Comparison of ENCODE assay signal across 13 cellular contexts in genomic region chr1:155168456-155169210, GRCh38. TPM values are rescaled to one million over a fixed set of nuclear protein-coding genes. Genes with fewer than 3 reads are reported as not detected.
DNase-seq lines count a peak whose midpoint lies in the region; ATAC-seq and TF ChIP-seq lines count a peak whose summit lies in the region.
"Had no signal": no experiment of that assay in that cellular context is flagged by ENCODE, and none has a peak within 500 bp of the region (broad histone marks: within the 10 kb centered on the region; RNA-seq: fewer than 3 reads in every experiment).

No MANE protein-coding gene starts in this region.

- H3K36me3 Mint-ChIP-seq in mesothelial cell of epicardium, result peaks cover 8% of the 10 kb centered on the region

- H3K9me3 Mint-ChIP-seq in mesothelial cell of epicardium, result no peaks in the 10 kb centered on the region
- H3K9me3 Mint-ChIP-seq: CD4-positive, CD25-positive, alpha-beta regulatory T cell; HFFc6 had no signal

- no peak overlapping the region for H3K4me3 ChIP-seq in spleen
- H3K4me3 ChIP-seq: GM23248, MG63 had no signal

- peaks cover 0 to 2% (median 1%) of the 10 kb centered on the region in 7 donors for H3K27me3 ChIP-seq in spleen (replicated peaks in 1 of 7)
- H3K27me3 ChIP-seq: MG63 had no signal

- peaks cover 2% of the 10 kb centered on the region for H3K27me3 Mint-ChIP-seq in mesothelial cell of epicardium (ENCODE audit: low read depth)

- H3K36me3 ChIP-seq in spleen, result peaks cover 0 to 31% (median 17%) of the 10 kb centered on the region in 6 donors

- peaks cover 22% of the 10 kb centered on the region for H3K4me1 Mint-ChIP-seq in mesothelial cell of epicardium

- H3K27ac Mint-ChIP-seq in mesothelial cell of epicardium, result no peak overlapping the region

- peaks cover 21 to 52% (median 41%) of the 10 kb centered on the region in 6 donors for H3K4me1 ChIP-seq in spleen

- intact Hi-C loops in spleen (cut with DNase I; ENCODE audit: low total_unique reads), result loop anchor here (2.0 kb wide), 1 partner anchor 78 kb away; no protein-coding TSS in a partner anchor

- H3K9me3 ChIP-seq in spleen, result peaks cover 0 to 8% (median 0%) of the 10 kb centered on the region in 8 donors
- H3K9me3 ChIP-seq: MG63 had no signal

- 80 to 93% (median 84%) methylated on average over 10 of the region's 10 CpGs for WGBS in spleen, 5 donors

- TF ChIP-seq CTCF in spleen (IDR thresholded peaks at IDR 0.05 in 8 of 11, conservative IDR thresholded peaks at IDR 0.05 in 3 of 11) (no peak), mesothelial cell of epicardium (IDR thresholded peaks at IDR 0.05; ENCODE audit: unreplicated experiment) (no peak)

- DNase-seq in activated CD8-positive, alpha-beta memory T cell treated with anti-CD3 and anti-CD28 coated beads for 24 hours, result peak; percentile 49
- DNase-seq in activated CD8-positive, alpha-beta memory T cell treated with anti-CD3 and anti-CD28 coated beads, Interleukin-2, amount 50 U/mL, for 4 hours, result no peak
- DNase-seq in NCI-H69 (lab: John Stamatoyannopoulos, UW) (peak; percentile 62), ecto neural progenitor cell (ENCODE audit: low spot score) (peak; percentile 37), spleen (peak; percentile 30), LoVo (ENCODE audit: low spot score) (no peak), mesothelial cell of epicardium (ENCODE audit: low spot score in 2 of 2, unreplicated experiment in 2 of 2) (no peak)

- ATAC-seq in GM19397 (IDR thresholded peaks at IDR 0.05; ENCODE audit: unreplicated experiment), result no peak

- H3K4me3 Mint-ChIP-seq in mesothelial cell of epicardium, result no peak overlapping the region

- H3K27ac ChIP-seq in spleen, result no peak overlapping the region
- H3K27ac ChIP-seq: GM23248, PC-9 had no signal

- no peak for TF ChIP-seq POLR2A in spleen (IDR thresholded peaks at IDR 0.05)

RNA-seq across cellular contexts. Expression of gene KRTCAP2, which starts 4.5 kb away (rescaled TPM):
- total RNA-seq in spleen (100 to 1,000 TPM; 113 to 154 (median 136) TPM), mesothelial cell of epicardium (120 to 143 TPM (median 123 TPM) in 3 replicates)
- polyA plus RNA-seq in spleen, result 100 to 1,000 TPM; 193 to 203 (median 200) TPM

RNA-seq across cellular contexts. Expression of gene TRIM46, which starts 5.0 kb away (rescaled TPM):
- total RNA-seq in spleen (1 to 10 TPM in 6 of 7 donors, under 1 TPM in 1; 0.83 to 3.6 (median 1.6) TPM), mesothelial cell of epicardium (5.7 to 6.6 TPM (median 6.3 TPM) in 3 replicates)
- polyA plus RNA-seq in spleen, result under 1 TPM; 0.35 to 0.77 (median 0.46) TPM

RNA-seq across cellular contexts. Expression of gene DPM3, which starts 28.3 kb away (rescaled TPM):
- total RNA-seq in spleen, result 10 to 100 TPM; 25.0 to 62.4 (median 49.9) TPM
- 100 to 1,000 TPM; 205 to 262 (median 229) TPM for polyA plus RNA-seq in spleen
- 49.7 to 60.9 TPM (median 54.1 TPM) in 3 replicates for total RNA-seq in mesothelial cell of epicardium

RNA-seq across cellular contexts. Expression of gene SLC50A1, which starts 33.0 kb away (rescaled TPM):
- total RNA-seq in spleen, result 10 to 100 TPM; 28.4 to 41.4 (median 38.2) TPM
- 10 to 100 TPM; 60.1 to 73.8 (median 72.5) TPM for polyA plus RNA-seq in spleen
- total RNA-seq in mesothelial cell of epicardium, result 25.6 to 33.5 TPM (median 25.9 TPM) in 3 replicates

RNA-seq across cellular contexts. Expression of gene THBS3, which starts 39.1 kb away (rescaled TPM):
- total RNA-seq in spleen (10 to 100 TPM; 14.3 to 22.6 (median 20.5) TPM), mesothelial cell of epicardium (53.1 to 57.9 TPM (median 54.0 TPM) in 3 replicates)
- polyA plus RNA-seq in spleen, result 10 to 100 TPM; 10.2 to 31.2 (median 27.7) TPM

Comparison
In these comparisons a context has a peak if more than half of its experiments do, and no peak if none do; other contexts are left out.
1. DNase-seq: peak in activated CD8-positive, alpha-beta memory T cell treated with anti-CD3 and anti-CD28 coated beads for 24 hours (single experiment), NCI-H69 (single experiment), ecto neural progenitor cell (single experiment) and spleen (single experiment); none in activated CD8-positive, alpha-beta memory T cell treated with anti-CD3 and anti-CD28 coated beads, Interleukin-2, amount 50 U/mL, for 4 hours (single experiment), LoVo (single experiment) and mesothelial cell of epicardium (0 of 2).